8 cellular contexts compared by ENCODE assay signal in the genomic region with DNA sequence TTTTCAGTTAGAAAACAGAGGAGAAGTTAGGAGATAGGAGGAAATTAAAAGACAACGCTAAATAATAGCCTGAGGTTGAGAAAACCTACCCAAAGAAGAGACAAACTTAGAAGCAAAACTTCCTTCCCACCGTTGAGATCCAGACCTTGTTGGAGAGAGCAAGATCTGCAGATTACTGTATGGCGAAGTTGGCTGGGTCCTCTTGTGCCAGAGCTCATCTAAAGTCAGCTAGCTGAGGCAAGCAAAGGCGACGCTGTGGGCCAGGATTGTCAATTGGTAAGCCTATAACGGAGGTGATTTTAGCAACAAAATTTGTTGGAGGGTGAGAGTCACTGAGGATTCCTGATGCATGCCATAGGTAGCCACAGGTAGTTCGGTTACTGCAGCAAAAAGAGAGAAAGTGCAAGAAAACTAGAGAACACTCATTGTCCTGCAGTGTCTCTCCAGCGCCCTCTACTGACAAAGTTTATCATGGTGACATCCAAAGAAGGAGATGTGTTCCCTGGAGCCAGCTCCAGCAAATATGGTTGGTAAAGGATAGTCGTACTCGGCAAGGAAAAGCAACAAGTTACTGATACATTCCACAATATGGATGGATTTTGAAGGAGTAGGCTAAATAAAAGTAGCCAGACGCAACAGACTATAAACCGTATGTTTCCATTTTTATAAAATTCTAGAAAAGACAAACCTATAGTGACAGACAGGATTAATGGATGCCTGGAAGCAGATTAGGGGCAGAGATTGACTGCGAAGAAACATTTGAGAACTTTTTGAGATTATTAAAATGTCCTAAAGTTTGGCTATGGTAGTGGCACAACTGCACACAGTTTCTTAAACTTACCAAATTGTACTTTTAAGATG. TPM values are rescaled to one million over a fixed set of nuclear protein-coding genes. Genes with fewer than 3 reads are reported as not detected.
A peak's percentile ranks its signal among the peaks of the same experiment; 100 is the strongest.
DNase-seq lines count a peak whose midpoint lies in the region; ATAC-seq and TF ChIP-seq lines count a peak whose summit lies in the region.

No MANE protein-coding gene starts in this region.

- WGBS in testis, 2 donors = 41 to 46% methylated on average over 13 of the region's 13 CpGs

- DNase-seq in activated T-cell treated with anti-CD3 and anti-CD28 coated beads, Interleukin-2, amount 50 U/mL, for 72 hours = peak; percentile 52
- DNase-seq in activated T-cell treated with anti-CD3 and anti-CD28 coated beads for 4 hours (no peak), fibroblast of villous mesenchyme (ENCODE audit: low read depth) (peak; percentile 35), testis (peak; percentile 83)

- H3K4me1 ChIP-seq in KMS-11 (ENCODE audit: low read depth, poor library complexity, severe bottlenecking) (no peaks in the 10 kb centered on the region), testis (no peaks in the 10 kb centered on the region)

- no peak overlapping the region for H3K27ac ChIP-seq in KMS-11
- H3K27ac ChIP-seq in SU-DHL-6 (ENCODE audit: low read depth, low read length) = no peak overlapping the region
- H3K27ac ChIP-seq in testis = no peak overlapping the region

- H3K27me3 Mint-ChIP-seq in activated T-cell treated with anti-CD3 and anti-CD28 coated beads, Interleukin-2, amount 50 U/mL, for 72 hours (ENCODE audit: low read depth) = peaks cover 23% of the 10 kb centered on the region

- H3K9me3 ChIP-seq in SU-DHL-6 (ENCODE audit: insufficient read depth, low read length) (no peaks in the 10 kb centered on the region), testis (no peaks in the 10 kb centered on the region)

- TF ChIP-seq POLR2A in testis (IDR thresholded peaks at IDR 0.05) = no peak

- no peaks in the 10 kb centered on the region for H3K36me3 Mint-ChIP-seq in activated T-cell treated with anti-CD3 and anti-CD28 coated beads, Interleukin-2, amount 50 U/mL, for 72 hours (ENCODE audit: insufficient read depth in 2 of 2)

- H3K4me2 ChIP-seq in KMS-11 = no peak overlapping the region
- no peak overlapping the region for H3K4me2 ChIP-seq in SU-DHL-6 (ENCODE audit: low read depth, low read length, poor library complexity, severe bottlenecking)

- no peak overlapping the region for H3K27ac Mint-ChIP-seq in activated T-cell treated with anti-CD3 and anti-CD28 coated beads, Interleukin-2, amount 50 U/mL, for 72 hours

- peak in 1 of 2 donors; percentile 40 for ATAC-seq in activated T-cell treated with anti-CD3 and anti-CD28 coated beads, Interleukin-2, amount 50 U/mL, for 72 hours (replicated peaks in 1 of 2)
- ATAC-seq in GM21367 (IDR thresholded peaks at IDR 0.05; ENCODE audit: unreplicated experiment) = peak; percentile 71
- no peak for ATAC-seq in GM19328 (IDR thresholded peaks at IDR 0.05; ENCODE audit: unreplicated experiment)

- H3K27me3 ChIP-seq in KMS-11 (ENCODE audit: insufficient read depth, low read depth) (no peaks in the 10 kb centered on the region), SU-DHL-6 (ENCODE audit: low read length) (no peaks in the 10 kb centered on the region), testis (no peaks in the 10 kb centered on the region)

- H3K36me3 ChIP-seq in KMS-11 (ENCODE audit: insufficient read depth) (no peaks in the 10 kb centered on the region), SU-DHL-6 (ENCODE audit: low read length) (no peaks in the 10 kb centered on the region), testis (ENCODE audit: low read depth, missing control alignments) (no peaks in the 10 kb centered on the region)

- no peaks in the 10 kb centered on the region for H3K4me1 Mint-ChIP-seq in activated T-cell treated with anti-CD3 and anti-CD28 coated beads, Interleukin-2, amount 50 U/mL, for 72 hours (ENCODE audit: low read depth)

- no peaks in the 10 kb centered on the region for H3K9me2 ChIP-seq in SU-DHL-6 (replicated peaks; ENCODE audit: insufficient read depth, low read length)

- no peak overlapping the region for H3K4me3 ChIP-seq in KMS-11 (IDR thresholded peaks at IDR 0.05; ENCODE audit: insufficient read depth, low read depth, low read length)
- no peak overlapping the region for H3K4me3 ChIP-seq in SU-DHL-6 (ENCODE audit: insufficient read depth, low read length, poor library complexity, severe bottlenecking)
- no peak overlapping the region for H3K4me3 ChIP-seq in fibroblast of villous mesenchyme (ENCODE audit: low read depth, low read length)
- no peak overlapping the region for H3K4me3 ChIP-seq in testis

- intact Hi-C loops in testis (cut with DNase I; ENCODE audit: low total_unique reads) = no loop called here

- H3K9ac ChIP-seq in KMS-11 (no peak overlapping the region), SU-DHL-6 (ENCODE audit: low read length) (no peak overlapping the region)

- H4K20me1 ChIP-seq in KMS-11 (ENCODE audit: insufficient read depth) = no peaks in the 10 kb centered on the region
- H4K20me1 ChIP-seq in SU-DHL-6 (ENCODE audit: low read depth, low read length) = no peaks in the 10 kb centered on the region

- H2AFZ ChIP-seq in KMS-11 (ENCODE audit: low read depth) = no peak overlapping the region
- H2AFZ ChIP-seq in SU-DHL-6 (ENCODE audit: low read depth, low read length, severe bottlenecking) = no peak overlapping the region

- no peaks in the 10 kb centered on the region for H3K79me2 ChIP-seq in KMS-11 (ENCODE audit: insufficient read depth, low read depth)
- H3K79me2 ChIP-seq in SU-DHL-6 (ENCODE audit: insufficient read depth, low read length) = no peaks in the 10 kb centered on the region

- TF ChIP-seq CTCF in KMS-11 (conservative IDR thresholded peaks at IDR 0.05; ENCODE audit: low read depth, low read length) (peak; percentile 89), SU-DHL-6 (IDR thresholded peaks at IDR 0.05; ENCODE audit: insufficient read depth, low read length, poor library complexity, severe bottlenecking) (peak; percentile 78), fibroblast of villous mesenchyme (IDR thresholded peaks at IDR 0.05; ENCODE audit: insufficient read depth, low read depth, low read length) (peak; percentile 75), testis (IDR thresholded peaks at IDR 0.05) (peak in 2 of 3 experiments; percentile 49 to 53)

- H3K9me3 Mint-ChIP-seq in activated T-cell treated with anti-CD3 and anti-CD28 coated beads, Interleukin-2, amount 50 U/mL, for 72 hours = peaks cover 0 to 2% of the 10 kb centered on the region in 2 donors

- no peak overlapping the region for H3K4me3 Mint-ChIP-seq in activated T-cell treated with anti-CD3 and anti-CD28 coated beads, Interleukin-2, amount 50 U/mL, for 72 hours

- H3F3A ChIP-seq in SU-DHL-6 (ENCODE audit: insufficient read depth) = no peaks in the 10 kb centered on the region

RNA-seq across cellular contexts. Expression of gene OR5K4, which starts 9.8 kb away (rescaled TPM):
- total RNA-seq in activated T-cell treated with anti-CD3 and anti-CD28 coated beads, Interleukin-2, amount 50 U/mL, for 72 hours = not detected
- total RNA-seq in fibroblast of villous mesenchyme = not detected in 2 replicates
- total RNA-seq in testis = not detected
- not detected for polyA plus RNA-seq in testis (ENCODE audit: insufficient read depth, low read depth, low replicate concordance)

RNA-seq across cellular contexts. Expression of gene OR5K3, which starts 46.6 kb away (rescaled TPM):
- total RNA-seq in activated T-cell treated with anti-CD3 and anti-CD28 coated beads, Interleukin-2, amount 50 U/mL, for 72 hours = not detected
- total RNA-seq in fibroblast of villous mesenchyme = not detected in 2 replicates
- not detected for total RNA-seq in testis
- polyA plus RNA-seq in testis (ENCODE audit: insufficient read depth, low read depth, low replicate concordance) = not detected
